In the genomic region with DNA sequence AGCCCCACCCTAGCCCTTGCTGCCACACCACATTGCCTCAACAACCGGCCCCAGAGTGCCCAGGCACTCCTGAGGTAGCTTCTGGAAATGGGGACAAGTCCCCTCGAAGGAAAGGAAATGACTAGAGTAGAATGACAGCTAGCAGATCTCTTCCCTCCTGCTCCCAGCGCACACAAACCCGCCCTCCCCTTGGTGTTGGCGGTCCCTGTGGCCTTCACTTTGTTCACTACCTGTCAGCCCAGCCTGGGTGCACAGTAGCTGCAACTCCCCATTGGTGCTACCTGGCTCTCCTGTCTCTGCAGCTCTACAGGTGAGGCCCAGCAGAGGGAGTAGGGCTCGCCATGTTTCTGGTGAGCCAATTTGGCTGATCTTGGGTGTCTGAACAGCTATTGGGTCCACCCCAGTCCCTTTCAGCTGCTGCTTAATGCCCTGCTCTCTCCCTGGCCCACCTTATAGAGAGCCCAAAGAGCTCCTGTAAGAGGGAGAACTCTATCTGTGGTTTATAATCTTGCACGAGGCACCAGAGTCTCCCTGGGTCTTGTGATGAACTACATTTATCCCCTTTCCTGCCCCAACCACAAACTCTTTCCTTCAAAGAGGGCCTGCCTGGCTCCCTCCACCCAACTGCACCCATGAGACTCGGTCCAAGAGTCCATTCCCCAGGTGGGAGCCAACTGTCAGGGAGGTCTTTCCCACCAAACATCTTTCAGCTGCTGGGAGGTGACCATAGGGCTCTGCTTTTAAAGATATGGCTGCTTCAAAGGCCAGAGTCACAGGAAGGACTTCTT, we compare ENCODE assay signal across 15 cellular contexts.
"Had no signal": no experiment of that assay in that cellular context is flagged by ENCODE, and none has a peak within 500 bp of the region (broad histone marks: within the 10 kb centered on the region; RNA-seq: fewer than 3 reads in every experiment).

No MANE protein-coding gene starts in this region.

- H3K9me3 Mint-ChIP-seq: memory B cell; natural killer cell treated with Interleukin-12 subunit alpha and Interleukin-12 subunit beta and Interleukin-15 and Interleukin-18, amount 100 ng/mL, for 72 hours had no signal

- H3K9me3 ChIP-seq: colonic mucosa, esophagus muscularis mucosa, gastrocnemius medialis, left lung, lower lobe of right lung had no signal

- DNase-seq: colonic mucosa; effector memory CD4-positive, alpha-beta T cell; gastrocnemius medialis; glutamatergic neuron; left lung; lower lobe of right lung; midbrain; small intestine; stimulated activated CD4-positive, alpha-beta T cell treated with anti-CD3 and anti-CD28 coated beads, Interleukin-12 subunit alpha, Interleukin-12 subunit beta, amount 100 ng/mL, for 4 hours; stimulated activated naive CD4-positive, alpha-beta T cell; trophoblast cell had no signal

- ATAC-seq: gastrocnemius medialis; left lung; lower lobe of right lung; natural killer cell treated with Interleukin-12 subunit alpha and Interleukin-12 subunit beta and Interleukin-15 and Interleukin-18, amount 100 ng/mL, for 72 hours had no signal

- H3K27ac ChIP-seq: colonic mucosa, epithelial cell of prostate, esophagus muscularis mucosa, gastrocnemius medialis, left lung, lower lobe of right lung had no signal

- H3K4me1 ChIP-seq: colonic mucosa, esophagus muscularis mucosa, gastrocnemius medialis, lower lobe of right lung had no signal

- H3K27ac Mint-ChIP-seq: memory B cell had no signal

- H3K27me3 Mint-ChIP-seq: memory B cell; natural killer cell treated with Interleukin-12 subunit alpha and Interleukin-12 subunit beta and Interleukin-15 and Interleukin-18, amount 100 ng/mL, for 72 hours had no signal

- H3K4me3 Mint-ChIP-seq: memory B cell; natural killer cell treated with Interleukin-12 subunit alpha and Interleukin-12 subunit beta and Interleukin-15 and Interleukin-18, amount 100 ng/mL, for 72 hours had no signal

- H3K27me3 ChIP-seq: colonic mucosa, esophagus muscularis mucosa, gastrocnemius medialis, left lung had no signal
